34 cellular contexts compared by ENCODE assay signal in the genomic region with DNA sequence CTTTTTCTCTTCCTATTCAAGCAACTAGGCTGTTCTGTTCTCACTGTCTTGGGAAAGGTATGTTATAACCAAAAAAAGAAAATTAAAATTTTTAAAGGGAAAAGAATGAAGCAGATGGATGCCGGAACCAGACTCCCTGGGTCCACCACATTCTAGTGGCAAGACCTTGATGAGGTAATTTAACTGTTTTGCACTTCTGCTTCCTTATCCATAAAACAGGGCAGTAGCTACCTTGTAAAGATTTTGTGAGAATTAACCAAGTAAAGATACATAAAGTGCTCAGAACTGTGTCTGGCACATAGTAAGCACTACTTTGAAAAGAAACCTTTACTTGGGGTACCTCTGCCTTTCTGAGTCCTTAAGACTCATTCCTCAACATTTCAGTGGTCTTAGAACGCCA. TPM values are rescaled to one million over a fixed set of nuclear protein-coding genes. Genes with fewer than 3 reads are reported as not detected.
"Had no signal": no experiment of that assay in that cellular context is flagged by ENCODE, and none has a peak within 500 bp of the region (broad histone marks: within the 10 kb centered on the region; RNA-seq: fewer than 3 reads in every experiment).

No MANE protein-coding gene starts in this region.

- H3K9me3 Mint-ChIP-seq: activated CD8-positive, alpha-beta T cell treated with anti-CD3 and anti-CD28 coated beads for 36 hours; activated naive CD4-positive, alpha-beta T cell treated with anti-CD3 and anti-CD28 coated beads, Interleukin-2, amount 50 U/mL, for 24 hours; activated naive CD8-positive, alpha-beta T cell treated with anti-CD3 and anti-CD28 coated beads, Interleukin-2, amount 10 ng/mL, durations not matched to agents 7 days and 5 days; activated T-cell treated with anti-CD3 and anti-CD28 coated beads, Interleukin-2, amount 50 U/mL, for 72 hours; activated T-helper 17 cell treated with anti-CD3 and anti-CD28 coated beads, Interleukin-2, amount 50 U/mL, for 72 hours; central memory CD8-positive, alpha-beta T cell; T-cell had no signal

- H3K4me2 ChIP-seq: PC-9 had no signal

- H3K4me3 Mint-ChIP-seq: activated CD8-positive, alpha-beta T cell treated with anti-CD3 and anti-CD28 coated beads for 36 hours; activated naive CD4-positive, alpha-beta T cell treated with anti-CD3 and anti-CD28 coated beads, Interleukin-2, amount 50 U/mL, for 24 hours; activated naive CD8-positive, alpha-beta T cell treated with anti-CD3 and anti-CD28 coated beads, Interleukin-2, amount 10 ng/mL, durations not matched to agents 7 days and 5 days; activated T-cell treated with anti-CD3 and anti-CD28 coated beads, Interleukin-2, amount 50 U/mL, for 72 hours; activated T-helper 17 cell treated with anti-CD3 and anti-CD28 coated beads, Interleukin-2, amount 50 U/mL, for 72 hours; central memory CD8-positive, alpha-beta T cell; T-cell; T-helper 17 cell had no signal

- H3K36me3 ChIP-seq: ascending aorta, cardiac muscle cell had no signal

- H3K4me1 ChIP-seq: ascending aorta had no signal

- DNase-seq: activated CD4-positive, alpha-beta T cell treated with anti-CD3 and anti-CD28 coated beads for 1 hour; activated CD4-positive, alpha-beta T cell treated with anti-CD3 and anti-CD28 coated beads for 48 hours; activated CD4-positive, alpha-beta T cell treated with anti-CD3 and anti-CD28 coated beads, Interleukin-2, amount 50 U/mL, for 4 hours; activated CD4-positive, CD25-positive, alpha-beta regulatory T cell; activated CD8-positive, alpha-beta T cell treated with anti-CD3 and anti-CD28 coated beads for 36 hours; activated effector memory CD4-positive, alpha-beta T cell treated with anti-CD3 and anti-CD28 coated beads, Interleukin-2, amount 50 U/mL, for 16 hours; activated naive CD4-positive, alpha-beta T cell; activated naive CD8-positive, alpha-beta T cell treated with anti-CD3 and anti-CD28 coated beads, Interleukin-2, amount 10 ng/mL, durations not matched to agents 7 days and 5 days; activated T-cell treated with anti-CD3 and anti-CD28 coated beads, Interleukin-2, amount 50 U/mL, for 1 hour; activated T-cell treated with anti-CD3 and anti-CD28 coated beads, Interleukin-2, amount 50 U/mL, for 72 hours; amygdala; Kasumi-1; KG1; MM.1S; MV-4-11; NCI-H1092; NCI-H1436 treated with DMSO at 0.1 percent for 48 hours; NCI-H1694 treated with DMSO at 0.1 percent for 48 hours; NCI-H2029; NCI-H345; NCI-H526; NCI-H748 treated with DMSO at 0.1 percent for 48 hours; PC-9; RPMI8226; SHP77 treated with DMSO at 0.1 percent for 48 hours; T-cell; T-helper 17 cell; WERI-Rb-1 had no signal

- H3K4me1 Mint-ChIP-seq: activated naive CD4-positive, alpha-beta T cell treated with anti-CD3 and anti-CD28 coated beads, Interleukin-2, amount 50 U/mL, for 24 hours; activated naive CD8-positive, alpha-beta T cell treated with anti-CD3 and anti-CD28 coated beads, Interleukin-2, amount 10 ng/mL, durations not matched to agents 7 days and 5 days; activated T-helper 17 cell treated with anti-CD3 and anti-CD28 coated beads, Interleukin-2, amount 50 U/mL, for 72 hours; central memory CD8-positive, alpha-beta T cell; T-cell; T-helper 17 cell had no signal

- ATAC-seq: activated CD8-positive, alpha-beta T cell treated with anti-CD3 and anti-CD28 coated beads for 36 hours; activated T-cell treated with anti-CD3 and anti-CD28 coated beads, Interleukin-2, amount 50 U/mL, for 72 hours; activated T-helper 17 cell treated with anti-CD3 and anti-CD28 coated beads, Interleukin-2, amount 50 U/mL, for 72 hours; SK-N-SH treated with all-trans-retinoic acid at 6 μM for 48 hours; T-cell; T-helper 17 cell had no signal

- H3K4me3 ChIP-seq: ascending aorta, cardiac muscle cell, PC-9 had no signal

- H2AFZ ChIP-seq: PC-9 had no signal

- H3K27me3 ChIP-seq: ascending aorta, cardiac muscle cell had no signal

- H3K36me3 Mint-ChIP-seq: activated naive CD4-positive, alpha-beta T cell treated with anti-CD3 and anti-CD28 coated beads, Interleukin-2, amount 50 U/mL, for 24 hours; activated naive CD8-positive, alpha-beta T cell treated with anti-CD3 and anti-CD28 coated beads, Interleukin-2, amount 10 ng/mL, durations not matched to agents 7 days and 5 days; T-cell had no signal

- H3K27ac Mint-ChIP-seq: activated CD8-positive, alpha-beta T cell treated with anti-CD3 and anti-CD28 coated beads for 36 hours; activated naive CD4-positive, alpha-beta T cell treated with anti-CD3 and anti-CD28 coated beads, Interleukin-2, amount 50 U/mL, for 24 hours; activated naive CD8-positive, alpha-beta T cell treated with anti-CD3 and anti-CD28 coated beads, Interleukin-2, amount 10 ng/mL, durations not matched to agents 7 days and 5 days; activated T-cell treated with anti-CD3 and anti-CD28 coated beads, Interleukin-2, amount 50 U/mL, for 72 hours; activated T-helper 17 cell treated with anti-CD3 and anti-CD28 coated beads, Interleukin-2, amount 50 U/mL, for 72 hours; T-cell; T-helper 17 cell had no signal

- H3K27ac ChIP-seq: ascending aorta, cardiac muscle cell, PC-9, WERI-Rb-1 had no signal

- H3K9me3 ChIP-seq: ascending aorta had no signal

RNA-seq across cellular contexts. Expression of gene EPB41L4B, which starts 17.0 kb away (rescaled TPM):
- total RNA-seq: activated naive CD8-positive, alpha-beta T cell treated with anti-CD3 and anti-CD28 coated beads, Interleukin-2, amount 10 ng/mL, durations not matched to agents 7 days and 5 days; ascending aorta; T-helper 17 cell had no signal
